13 cellular contexts compared by ENCODE assay signal in the genomic region with DNA sequence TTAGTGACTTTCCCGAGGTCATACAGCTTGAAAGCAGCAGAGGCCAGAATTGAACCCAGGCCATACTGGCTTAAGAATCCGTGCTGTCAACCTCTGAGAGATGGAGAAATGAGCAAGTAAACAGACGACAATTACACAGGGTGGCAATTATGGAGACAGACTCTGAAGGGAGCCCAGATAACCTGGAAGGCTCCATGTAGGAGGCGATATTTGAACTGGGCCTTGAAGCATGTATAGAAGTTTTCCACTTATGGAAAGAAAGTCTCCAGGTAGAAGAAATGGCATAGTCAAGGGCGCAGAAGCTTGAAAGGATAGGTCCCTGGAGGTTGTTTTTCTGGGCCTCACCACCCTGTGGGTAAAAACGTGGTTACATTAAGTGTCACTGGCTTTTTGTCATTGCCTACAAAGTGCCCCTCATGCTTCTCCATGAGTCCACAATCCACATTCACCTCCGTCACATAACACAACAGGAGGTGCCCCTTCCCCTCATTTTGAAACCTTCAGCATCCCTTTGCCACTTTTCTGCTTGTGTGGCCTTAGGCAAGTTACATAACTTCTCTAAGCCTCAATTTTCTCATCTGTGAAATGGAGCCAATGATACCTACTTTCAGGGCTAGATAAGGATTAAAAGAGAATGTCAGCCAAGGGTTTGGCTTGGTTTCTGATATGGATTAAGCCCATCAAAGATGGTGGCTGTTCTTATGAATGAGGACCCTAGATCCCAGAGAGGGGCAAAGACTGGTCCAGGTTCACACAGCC. TPM values are rescaled to one million over a fixed set of nuclear protein-coding genes. Genes with fewer than 3 reads are reported as not detected.
DNase-seq lines count a peak whose midpoint lies in the region; ATAC-seq and TF ChIP-seq lines count a peak whose summit lies in the region.
"Had no signal": no experiment of that assay in that cellular context is flagged by ENCODE, and none has a peak within 500 bp of the region (broad histone marks: within the 10 kb centered on the region; RNA-seq: fewer than 3 reads in every experiment).

No MANE protein-coding gene starts in this region.

- no peak for ATAC-seq in GM19395 (IDR thresholded peaks at IDR 0.05; ENCODE audit: unreplicated experiment)
- no peak for ATAC-seq in GM18907 (IDR thresholded peaks at IDR 0.05; ENCODE audit: unreplicated experiment)

- peaks cover 44% of the 10 kb centered on the region for H3K4me1 Mint-ChIP-seq in nephron progenitor cell
- H3K4me1 Mint-ChIP-seq: activated CD4-positive, alpha-beta T cell treated with anti-CD3 and anti-CD28 coated beads, Interleukin-2, amount 10 ng/mL, durations not matched to agents 24 days and 14 days had no signal

- H3K27ac ChIP-seq in Peyer's patch (peak overlapping the region; percentile 3 to 68 (median 58)), coronary artery (peak overlapping the region; percentile 79 to 85), testis (peak overlapping the region; percentile 67 to 75)

- TF ChIP-seq CTCF in Peyer's patch (IDR thresholded peaks at IDR 0.05) (no peak), coronary artery (IDR thresholded peaks at IDR 0.05) (no peak), nephron progenitor cell (IDR thresholded peaks at IDR 0.05) (no peak), testis (IDR thresholded peaks at IDR 0.05) (no peak)

- H3K36me3 ChIP-seq in Peyer's patch (no peaks in the 10 kb centered on the region), testis (ENCODE audit: low read depth, missing control alignments) (no peaks in the 10 kb centered on the region)

- no peak overlapping the region for H3K4me3 ChIP-seq in Peyer's patch
- H3K4me3 ChIP-seq in coronary artery, result no peak overlapping the region
- H3K4me3 ChIP-seq in testis, result no peak overlapping the region

- H3K36me3 Mint-ChIP-seq in nephron progenitor cell (ENCODE audit: low read depth), result no peaks in the 10 kb centered on the region
- H3K36me3 Mint-ChIP-seq: naive thymus-derived CD4-positive, alpha-beta T cell had no signal

- H3K27me3 Mint-ChIP-seq in nephron progenitor cell (ENCODE audit: low read depth, poor library complexity), result peaks cover 21% of the 10 kb centered on the region

- intact Hi-C loops in testis (cut with DNase I; ENCODE audit: low total_unique reads), result no loop called here

- 96 to 98% methylated on average over 7 of the region's 7 CpGs for WGBS in testis, 2 donors

- DNase-seq in Peyer's patch (no peak), coronary artery (ENCODE audit: low spot score) (no peak), nephron progenitor cell (no peak), testis (no peak), NCI-H1105 treated with DMSO at 0.1 percent for 48 hours (lab: John Stamatoyannopoulos, UW) (no peak)
- DNase-seq: activated CD4-positive, alpha-beta T cell treated with anti-CD3 and anti-CD28 coated beads, Interleukin-2, amount 10 ng/mL, durations not matched to agents 24 days and 14 days; activated T-cell treated with anti-CD3 and anti-CD28 coated beads, Interleukin-2, amount 50 U/mL, for 24 hours; naive thymus-derived CD4-positive, alpha-beta T cell; NCI-H2171 treated with DMSO at 0.1 percent for 48 hours; T1000 had no signal

- H3K9me3 ChIP-seq in Peyer's patch, result no peaks in the 10 kb centered on the region
- H3K9me3 ChIP-seq in testis, result no peaks in the 10 kb centered on the region

- TF ChIP-seq POLR2A in Peyer's patch (IDR thresholded peaks at IDR 0.05) (no peak), testis (IDR thresholded peaks at IDR 0.05) (no peak)

- no peaks in the 10 kb centered on the region for H3K27me3 ChIP-seq in Peyer's patch
- H3K27me3 ChIP-seq in testis, result no peaks in the 10 kb centered on the region

- peak overlapping the region; percentile 98 for H3K27ac Mint-ChIP-seq in nephron progenitor cell
- H3K27ac Mint-ChIP-seq: activated CD4-positive, alpha-beta T cell treated with anti-CD3 and anti-CD28 coated beads, Interleukin-2, amount 10 ng/mL, durations not matched to agents 24 days and 14 days; activated T-cell treated with anti-CD3 and anti-CD28 coated beads, Interleukin-2, amount 50 U/mL, for 24 hours; naive thymus-derived CD4-positive, alpha-beta T cell had no signal

- H3K4me1 ChIP-seq in Peyer's patch, result no peaks in the 10 kb centered on the region
- peaks cover 7% of the 10 kb centered on the region for H3K4me1 ChIP-seq in testis

- H3K4me3 Mint-ChIP-seq in nephron progenitor cell, result no peak overlapping the region
- H3K4me3 Mint-ChIP-seq: activated CD4-positive, alpha-beta T cell treated with anti-CD3 and anti-CD28 coated beads, Interleukin-2, amount 10 ng/mL, durations not matched to agents 24 days and 14 days; activated T-cell treated with anti-CD3 and anti-CD28 coated beads, Interleukin-2, amount 50 U/mL, for 24 hours; naive thymus-derived CD4-positive, alpha-beta T cell had no signal

- H3K9me3 Mint-ChIP-seq in nephron progenitor cell, result no peaks in the 10 kb centered on the region
- H3K9me3 Mint-ChIP-seq: activated CD4-positive, alpha-beta T cell treated with anti-CD3 and anti-CD28 coated beads, Interleukin-2, amount 10 ng/mL, durations not matched to agents 24 days and 14 days; activated T-cell treated with anti-CD3 and anti-CD28 coated beads, Interleukin-2, amount 50 U/mL, for 24 hours; naive thymus-derived CD4-positive, alpha-beta T cell had no signal

RNA-seq across cellular contexts. Expression of a gene that starts 5.9 kb away (rescaled TPM):
- total RNA-seq in Peyer's patch (not detected), testis (10 to 100 TPM in 1 of 2 donors, 1 to 10 TPM in 1; 9.3 to 17.5 TPM)
- 29.0 TPM for polyA plus RNA-seq in testis (ENCODE audit: insufficient read depth, low read depth, low replicate concordance)
- total RNA-seq: activated CD4-positive, alpha-beta T cell treated with anti-CD3 and anti-CD28 coated beads, Interleukin-2, amount 10 ng/mL, durations not matched to agents 24 days and 14 days; Daoy had no signal
- polyA plus RNA-seq: naive thymus-derived CD4-positive, alpha-beta T cell had no signal

RNA-seq across cellular contexts. Expression of a gene that starts 37.6 kb away (rescaled TPM):
- 1 to 10 TPM in 2 of 4 donors, under 1 TPM in 2; 0.35 to 4.1 (median 2.0) TPM for total RNA-seq in Peyer's patch
- total RNA-seq in testis, result 1 to 10 TPM; 7.6 to 9.6 TPM
- 5.2 TPM for polyA plus RNA-seq in testis (ENCODE audit: insufficient read depth, low read depth, low replicate concordance)
- total RNA-seq: activated CD4-positive, alpha-beta T cell treated with anti-CD3 and anti-CD28 coated beads, Interleukin-2, amount 10 ng/mL, durations not matched to agents 24 days and 14 days; naive thymus-derived CD4-positive, alpha-beta T cell had no signal
- polyA plus RNA-seq: naive thymus-derived CD4-positive, alpha-beta T cell had no signal

RNA-seq across cellular contexts. Expression of a gene that starts 48.2 kb away (rescaled TPM):
- total RNA-seq in Peyer's patch (not detected), testis (1 to 10 TPM in 1 of 2 donors, under 1 TPM in 1; 0.87 to 1.2 TPM)
- 1.3 TPM for polyA plus RNA-seq in testis (ENCODE audit: insufficient read depth, low read depth, low replicate concordance)
- total RNA-seq: activated CD4-positive, alpha-beta T cell treated with anti-CD3 and anti-CD28 coated beads, Interleukin-2, amount 10 ng/mL, durations not matched to agents 24 days and 14 days; Daoy; naive thymus-derived CD4-positive, alpha-beta T cell had no signal
- polyA plus RNA-seq: naive thymus-derived CD4-positive, alpha-beta T cell had no signal

Comparison
In these comparisons a context has a peak if more than half of its experiments do, and no peak if none do; other contexts are left out.
1. RNA of a gene that starts 5.9 kb away (total RNA-seq): 9.3 to 17.5 TPM in testis; not detected in Peyer's patch; every median in the first group is over 4 times any median in the second.
2. Peak in every context shown above with its lines, with median percentiles within 50 percentile points of each other: H3K27ac ChIP-seq.